ENCODE assay signal across 10 cellular contexts in the genomic region with DNA sequence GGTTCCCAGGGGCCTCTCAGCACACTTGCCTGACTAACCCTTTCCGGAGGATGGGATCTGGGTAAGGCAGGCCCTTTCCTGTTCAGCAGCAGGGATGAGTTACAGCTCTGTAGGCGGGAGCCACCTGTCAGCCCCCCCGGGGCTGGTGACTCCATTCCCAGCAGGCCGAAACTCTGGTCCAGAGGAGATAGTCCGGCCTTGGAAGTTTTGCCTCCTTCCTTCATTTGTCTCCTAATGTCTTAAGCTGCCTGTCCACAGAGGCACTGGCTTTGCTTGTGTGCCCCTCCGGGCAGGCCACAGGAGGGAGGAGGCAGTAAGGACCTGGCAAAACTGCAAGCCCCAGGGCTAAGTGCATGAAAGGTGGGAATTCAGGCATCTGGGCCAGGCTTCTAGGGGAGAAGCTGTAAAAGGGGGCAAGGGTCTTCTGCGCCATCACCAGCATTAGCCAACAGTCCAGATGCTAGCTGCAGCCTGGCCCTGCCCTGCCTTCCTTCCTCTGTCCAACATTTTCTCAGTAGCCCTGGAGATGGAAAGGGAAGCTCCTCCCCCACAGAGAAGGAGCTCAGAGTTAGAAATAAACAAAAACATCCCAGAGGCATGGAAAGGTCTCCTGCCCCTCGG. TPM values are rescaled to one million over a fixed set of nuclear protein-coding genes. Genes with fewer than 3 reads are reported as not detected.
A peak's percentile ranks its signal among the peaks of the same experiment; 100 is the strongest.
DNase-seq lines count a peak whose midpoint lies in the region; ATAC-seq and TF ChIP-seq lines count a peak whose summit lies in the region.
"Had no signal": no experiment of that assay in that cellular context is flagged by ENCODE, and none has a peak within 500 bp of the region (broad histone marks: within the 10 kb centered on the region; RNA-seq: fewer than 3 reads in every experiment).

No MANE protein-coding gene starts in this region.

- H3K36me3 Mint-ChIP-seq in IgD-negative memory B cell, result no peaks in the 10 kb centered on the region
- no peaks in the 10 kb centered on the region for H3K36me3 Mint-ChIP-seq in endodermal cell (ENCODE audit: low read depth)
- no peaks in the 10 kb centered on the region for H3K36me3 Mint-ChIP-seq in naive thymus-derived CD4-positive, alpha-beta T cell
- H3K36me3 Mint-ChIP-seq in activated T-helper 1 cell treated with anti-CD3 and anti-CD28 coated beads, Interleukin-12 subunit alpha, Interleukin-12 subunit beta, Interleukin-2, Interleukin-4 antibody, amounts not matched to agents 30 ng/mL and 10 ng/mL and 1 ng/mL, durations not matched to agents 14 hours and 24 hours and 36 hours (ENCODE audit: low read depth), result no peaks in the 10 kb centered on the region

- H3K27ac ChIP-seq in AG04450 (ENCODE audit: low read depth, low read length), result peak overlapping the region; percentile 97
- H3K27ac ChIP-seq in endodermal cell (ENCODE audit: low read depth, low read length), result no peak overlapping the region
- H3K27ac ChIP-seq in naive thymus-derived CD4-positive, alpha-beta T cell (ENCODE audit: low read depth, low read length), result no peak overlapping the region

- no peaks in the 10 kb centered on the region for H3K36me3 ChIP-seq in endodermal cell (ENCODE audit: control insufficient read depth, insufficient read depth, low read length)
- H3K36me3 ChIP-seq in naive thymus-derived CD4-positive, alpha-beta T cell (ENCODE audit: control insufficient read depth in 2 of 3, insufficient read depth in 3 of 3, low read length in 3 of 3), result no peaks in the 10 kb centered on the region

- H3K4me3 ChIP-seq in AG04450 (ENCODE audit: low read depth, low read length), result peak overlapping the region; percentile 70; the same call in 1 of the 2 replicates
- H3K4me3 ChIP-seq in endodermal cell (ENCODE audit: low read length), result no peak overlapping the region
- no peak overlapping the region for H3K4me3 ChIP-seq in naive thymus-derived CD4-positive, alpha-beta T cell (ENCODE audit: low read length)

- H3K27ac Mint-ChIP-seq in IgD-negative memory B cell (peak overlapping the region in 1 of 3 donors; percentile 47), endodermal cell (no peak overlapping the region)
- H3K27ac Mint-ChIP-seq in naive thymus-derived CD4-positive, alpha-beta T cell, result peak overlapping the region in 6 of 9 donors; percentile 37 to 94 (median 73)
- H3K27ac Mint-ChIP-seq in activated T-helper 1 cell treated with anti-CD3 and anti-CD28 coated beads, Interleukin-12 subunit alpha, Interleukin-12 subunit beta, Interleukin-2, Interleukin-4 antibody, amounts not matched to agents 30 ng/mL and 10 ng/mL and 1 ng/mL, durations not matched to agents 14 hours and 24 hours and 36 hours, result no peak overlapping the region

- POLR2A ChIA-PET in AG04450 (lab: Yijun Ruan, JAX), result interaction anchor here (0.8 to 1.3 kb wide), 4 partner anchors 9 to 282 kb away, joined by 3 to 5 read pairs (median 3); partner anchors contain the start of gene GLUD1
- POLR2A ChIA-PET in naive thymus-derived CD4-positive, alpha-beta T cell (lab: Charles Lee), result interaction anchor here (0.6 to 2.3 kb wide), 5 partner anchors 9 to 124 kb away, joined by 3 to 8 read pairs (median 5); no protein-coding TSS in a partner anchor

- H3K27me3 Mint-ChIP-seq in IgD-negative memory B cell (peaks cover 7% of the 10 kb centered on the region), endodermal cell (ENCODE audit: insufficient read depth) (peaks cover 32% of the 10 kb centered on the region)
- peaks cover 0 to 47% (median 0%) of the 10 kb centered on the region in 5 donors for H3K27me3 Mint-ChIP-seq in naive thymus-derived CD4-positive, alpha-beta T cell
- peaks cover 34% of the 10 kb centered on the region for H3K27me3 Mint-ChIP-seq in activated T-helper 1 cell treated with anti-CD3 and anti-CD28 coated beads, Interleukin-12 subunit alpha, Interleukin-12 subunit beta, Interleukin-2, Interleukin-4 antibody, amounts not matched to agents 30 ng/mL and 10 ng/mL and 1 ng/mL, durations not matched to agents 14 hours and 24 hours and 36 hours (ENCODE audit: insufficient read depth)

- DNase-seq in AG04450 (ENCODE audit: low read depth, low spot score) (no peak), endodermal cell (peak; percentile 46), DMS53 treated with DMSO at 0.1 percent for 48 hours (lab: John Stamatoyannopoulos, UW; ENCODE audit: unreplicated experiment) (no peak)
- DNase-seq in naive thymus-derived CD4-positive, alpha-beta T cell, result no peak
- no peak for DNase-seq in activated T-helper 1 cell treated with anti-CD3 and anti-CD28 coated beads, Interleukin-12 subunit alpha, Interleukin-12 subunit beta, Interleukin-2, Interleukin-4 antibody, amounts not matched to agents 30 ng/mL and 10 ng/mL and 1 ng/mL, durations not matched to agents 14 hours and 24 hours and 36 hours (ENCODE audit: low spot score)
- DNase-seq: KG1 had no signal

- H3K9ac ChIP-seq in endodermal cell (ENCODE audit: extremely low read depth, low read length, poor library complexity, severe bottlenecking), result no peak overlapping the region

- H3K9me3 Mint-ChIP-seq in IgD-negative memory B cell (no peaks in the 10 kb centered on the region), endodermal cell (no peaks in the 10 kb centered on the region)
- peaks cover 0 to 2% (median 0%) of the 10 kb centered on the region in 11 donors for H3K9me3 Mint-ChIP-seq in naive thymus-derived CD4-positive, alpha-beta T cell
- H3K9me3 Mint-ChIP-seq in activated T-helper 1 cell treated with anti-CD3 and anti-CD28 coated beads, Interleukin-12 subunit alpha, Interleukin-12 subunit beta, Interleukin-2, Interleukin-4 antibody, amounts not matched to agents 30 ng/mL and 10 ng/mL and 1 ng/mL, durations not matched to agents 14 hours and 24 hours and 36 hours, result no peaks in the 10 kb centered on the region

- CTCF ChIA-PET in AG04450 (lab: Charles Lee), result interaction anchor here (0.6 to 1.6 kb wide), 6 partner anchors 11 to 570 kb away, joined by 3 to 11 read pairs (median 4); partner anchors contain the start of gene SNCG
- CTCF ChIA-PET in naive thymus-derived CD4-positive, alpha-beta T cell (lab: Charles Lee), result interaction anchor here (6.3 kb wide), 1 partner anchor 29 kb away, joined by 90 read pairs; no protein-coding TSS in a partner anchor

- H3K4me1 ChIP-seq in endodermal cell (ENCODE audit: control insufficient read depth, insufficient read depth, low read length), result peaks cover 4% of the 10 kb centered on the region
- peaks cover 12 to 45% of the 10 kb centered on the region in 2 donors for H3K4me1 ChIP-seq in naive thymus-derived CD4-positive, alpha-beta T cell (ENCODE audit: control insufficient read depth in 2 of 2, insufficient read depth in 2 of 2, low read length in 2 of 2)

- H3K9me3 ChIP-seq in AG04450 (ENCODE audit: control insufficient read depth, insufficient read depth, low read length) (no peaks in the 10 kb centered on the region; the same call in 1 of the 2 replicates), endodermal cell (ENCODE audit: control insufficient read depth, low read length) (no peaks in the 10 kb centered on the region)
- H3K9me3 ChIP-seq in naive thymus-derived CD4-positive, alpha-beta T cell (ENCODE audit: control insufficient read depth in 2 of 3, low read length in 3 of 3), result no peaks in the 10 kb centered on the region

- H3K4me3 Mint-ChIP-seq in IgD-negative memory B cell (peak overlapping the region in 3 of 4 donors; percentile 72 to 97 (median 76)), endodermal cell (peak overlapping the region; percentile 65)
- H3K4me3 Mint-ChIP-seq in naive thymus-derived CD4-positive, alpha-beta T cell, result peak overlapping the region; percentile 18 to 85 (median 65)
- H3K4me3 Mint-ChIP-seq in activated T-helper 1 cell treated with anti-CD3 and anti-CD28 coated beads, Interleukin-12 subunit alpha, Interleukin-12 subunit beta, Interleukin-2, Interleukin-4 antibody, amounts not matched to agents 30 ng/mL and 10 ng/mL and 1 ng/mL, durations not matched to agents 14 hours and 24 hours and 36 hours, result no peak overlapping the region

- 72 to 89% methylated on average over 3 to 8 of the region's 8 CpGs for WGBS in endodermal cell (ENCODE audit: insufficient coverage in 1 of 2, insufficient read length in 1 of 2), 2 experiments

- intact Hi-C loops in naive thymus-derived CD4-positive, alpha-beta T cell (cut with micrococcal nuclease), result loop anchor here in 1 of 2 donors (5.0 to 10.0 kb wide), 3 partner anchors 212 to 557 kb away; partner anchors contain the start of gene BMPR1A
- intact Hi-C loops in activated T-helper 1 cell treated with anti-CD3 and anti-CD28 coated beads, Interleukin-12 subunit alpha, Interleukin-12 subunit beta, Interleukin-2, Interleukin-4 antibody, amounts not matched to agents 30 ng/mL and 10 ng/mL and 1 ng/mL, durations not matched to agents 14 hours and 24 hours and 36 hours (cut with micrococcal nuclease), result loop anchor here (2.0 to 5.0 kb wide), 2 partner anchors 213 to 257 kb away; partner anchors contain the start of gene BMPR1A

- TF ChIP-seq CTCF in AG04450 (IDR thresholded peaks at IDR 0.05; ENCODE audit: low read depth, low read length) (no peak), endodermal cell (conservative IDR thresholded peaks at IDR 0.05) (no peak)

- no peak for ATAC-seq in naive thymus-derived CD4-positive, alpha-beta T cell
- ATAC-seq in HG03025 (IDR thresholded peaks at IDR 0.05; ENCODE audit: low FRiP score, unreplicated experiment) (no peak), HG02970 (IDR thresholded peaks at IDR 0.05; ENCODE audit: low FRiP score, unreplicated experiment) (no peak)

- H3K27me3 ChIP-seq in AG04450 (ENCODE audit: control insufficient read depth, insufficient read depth, low read length), result no peaks in the 10 kb centered on the region
- peaks cover 32% of the 10 kb centered on the region for H3K27me3 ChIP-seq in endodermal cell (ENCODE audit: control insufficient read depth, insufficient read depth, low read length, poor library complexity, severe bottlenecking)
- no peaks in the 10 kb centered on the region for H3K27me3 ChIP-seq in naive thymus-derived CD4-positive, alpha-beta T cell (ENCODE audit: control insufficient read depth in 2 of 2, insufficient read depth in 2 of 2, low read length in 2 of 2)

- H3K4me1 Mint-ChIP-seq in IgD-negative memory B cell (peaks cover 5 to 25% (median 18%) of the 10 kb centered on the region in 3 donors), endodermal cell (peaks cover 16% of the 10 kb centered on the region)
- H3K4me1 Mint-ChIP-seq in naive thymus-derived CD4-positive, alpha-beta T cell, result peaks cover 26 to 62% (median 55%) of the 10 kb centered on the region in 7 donors
- peaks cover 22% of the 10 kb centered on the region for H3K4me1 Mint-ChIP-seq in activated T-helper 1 cell treated with anti-CD3 and anti-CD28 coated beads, Interleukin-12 subunit alpha, Interleukin-12 subunit beta, Interleukin-2, Interleukin-4 antibody, amounts not matched to agents 30 ng/mL and 10 ng/mL and 1 ng/mL, durations not matched to agents 14 hours and 24 hours and 36 hours (ENCODE audit: low read depth)

RNA-seq across cellular contexts. Expression of gene ADIRF, which starts 1.2 kb away (rescaled TPM):
- 3.9 and 5.9 TPM in 2 replicates for polyA plus RNA-seq in AG04450 (2011; rRNA removed)
- 0.37 and 0.56 TPM in 2 replicates for polyA minus RNA-seq in AG04450 (2011; rRNA and poly(A)+ RNA removed)
- not detected for polyA plus RNA-seq in IgD-negative memory B cell
- under 1 TPM in 1 of 2 donors, not detected in 1; 0.53 TPM for total RNA-seq in endodermal cell
- 0.50 TPM for polyA plus RNA-seq in endodermal cell (2013, experiment 1 of 2)
- 0.66 TPM for polyA plus RNA-seq in endodermal cell (2013, experiment 2 of 2)
- total RNA-seq in naive thymus-derived CD4-positive, alpha-beta T cell, result under 1 TPM in 1 of 5 experiments, not detected in 4; 0.56 TPM
- polyA plus RNA-seq in naive thymus-derived CD4-positive, alpha-beta T cell, result under 1 TPM in 1 of 2 donors, not detected in 1; 0.64 TPM
- not detected in 2 replicates for total RNA-seq in activated T-helper 1 cell treated with anti-CD3 and anti-CD28 coated beads, Interleukin-12 subunit alpha, Interleukin-12 subunit beta, Interleukin-2, Interleukin-4 antibody, amounts not matched to agents 30 ng/mL and 10 ng/mL and 1 ng/mL, durations not matched to agents 14 hours and 24 hours and 36 hours
- total RNA-seq: mononuclear cell had no signal

RNA-seq across cellular contexts. Expression of gene SNCG, which starts 11.1 kb away (rescaled TPM):
- polyA plus RNA-seq in AG04450 (2011; rRNA removed), result 4.6 and 5.3 TPM in 2 replicates
- polyA minus RNA-seq in AG04450 (2011; rRNA and poly(A)+ RNA removed), result 2.6 and 2.9 TPM in 2 replicates
- not detected for polyA plus RNA-seq in IgD-negative memory B cell
- 1 to 10 TPM in 1 of 2 donors, under 1 TPM in 1; 0.60 to 2.7 TPM for total RNA-seq in endodermal cell
- polyA plus RNA-seq in endodermal cell (2013, experiment 1 of 2), result 14.7 TPM
- 11.6 TPM for polyA plus RNA-seq in endodermal cell (2013, experiment 2 of 2)
- total RNA-seq in naive thymus-derived CD4-positive, alpha-beta T cell, result under 1 TPM in 1 of 5 experiments, not detected in 4; 0.45 TPM
- not detected for polyA plus RNA-seq in naive thymus-derived CD4-positive, alpha-beta T cell
- 0.49 and 0.56 TPM in 2 replicates for total RNA-seq in activated T-helper 1 cell treated with anti-CD3 and anti-CD28 coated beads, Interleukin-12 subunit alpha, Interleukin-12 subunit beta, Interleukin-2, Interleukin-4 antibody, amounts not matched to agents 30 ng/mL and 10 ng/mL and 1 ng/mL, durations not matched to agents 14 hours and 24 hours and 36 hours
- total RNA-seq: mononuclear cell had no signal

RNA-seq across cellular contexts. Expression of gene MMRN2, which starts 12.1 kb away (rescaled TPM):
- polyA plus RNA-seq in AG04450 (2011; rRNA removed), result 0.55 and 0.69 TPM in 2 replicates
- 0.28 and 1.6 TPM in 2 replicates for polyA minus RNA-seq in AG04450 (2011; rRNA and poly(A)+ RNA removed)
- not detected for polyA plus RNA-seq in IgD-negative memory B cell
- total RNA-seq in endodermal cell, result 1 to 10 TPM in 1 of 2 donors, under 1 TPM in 1; 1.00 to 1.3 TPM
- 0.75 TPM for polyA plus RNA-seq in endodermal cell (2013, experiment 1 of 2)
- 0.58 TPM for polyA plus RNA-seq in endodermal cell (2013, experiment 2 of 2)
- total RNA-seq in naive thymus-derived CD4-positive, alpha-beta T cell, result under 1 TPM in 2 of 5 experiments, not detected in 3; 0.50 to 0.86 TPM
- under 1 TPM; 0.18 to 0.34 TPM for polyA plus RNA-seq in naive thymus-derived CD4-positive, alpha-beta T cell
- not detected in 2 replicates for total RNA-seq in activated T-helper 1 cell treated with anti-CD3 and anti-CD28 coated beads, Interleukin-12 subunit alpha, Interleukin-12 subunit beta, Interleukin-2, Interleukin-4 antibody, amounts not matched to agents 30 ng/mL and 10 ng/mL and 1 ng/mL, durations not matched to agents 14 hours and 24 hours and 36 hours

RNA-seq across cellular contexts. Expression of gene FAM25A, which starts 50.6 kb away (rescaled TPM):
- not detected in 2 replicates for polyA plus RNA-seq in AG04450 (2011; rRNA removed)
- not detected in 2 replicates for polyA minus RNA-seq in AG04450 (2011; rRNA and poly(A)+ RNA removed)
- not detected for polyA plus RNA-seq in IgD-negative memory B cell
- total RNA-seq in endodermal cell, result not detected
- not detected for polyA plus RNA-seq in endodermal cell (2013, experiment 1 of 2)
- not detected for polyA plus RNA-seq in endodermal cell (2013, experiment 2 of 2)
- total RNA-seq in naive thymus-derived CD4-positive, alpha-beta T cell, result not detected
- polyA plus RNA-seq in naive thymus-derived CD4-positive, alpha-beta T cell, result not detected
- total RNA-seq in activated T-helper 1 cell treated with anti-CD3 and anti-CD28 coated beads, Interleukin-12 subunit alpha, Interleukin-12 subunit beta, Interleukin-2, Interleukin-4 antibody, amounts not matched to agents 30 ng/mL and 10 ng/mL and 1 ng/mL, durations not matched to agents 14 hours and 24 hours and 36 hours, result not detected in 2 replicates
- total RNA-seq: mononuclear cell had no signal

Comparison
In these comparisons a context has a peak if more than half of its experiments do, and no peak if none do; other contexts are left out.
1. H3K27ac Mint-ChIP-seq: peak in naive thymus-derived CD4-positive, alpha-beta T cell (6 of 9); none in endodermal cell (single experiment) and activated T-helper 1 cell treated with anti-CD3 and anti-CD28 coated beads, Interleukin-12 subunit alpha, Interleukin-12 subunit beta, Interleukin-2, Interleukin-4 antibody, amounts not matched to agents 30 ng/mL and 10 ng/mL and 1 ng/mL, durations not matched to agents 14 hours and 24 hours and 36 hours (single experiment).